18 cellular contexts compared by ENCODE assay signal in genomic region chr18:55737781-55738468, GRCh38.
DNase-seq lines count a peak whose midpoint lies in the region; ATAC-seq and TF ChIP-seq lines count a peak whose summit lies in the region.
"Had no signal": no experiment of that assay in that cellular context is flagged by ENCODE, and none has a peak within 500 bp of the region (broad histone marks: within the 10 kb centered on the region; RNA-seq: fewer than 3 reads in every experiment).

No MANE protein-coding gene starts in this region.

- no peaks in the 10 kb centered on the region for H3K27me3 Mint-ChIP-seq in activated CD8-positive, alpha-beta T cell treated with anti-CD3 and anti-CD28 coated beads, Interleukin-2, amount 10 ng/mL, durations not matched to agents 7 days and 5 days (ENCODE audit: low read depth)
- H3K27me3 Mint-ChIP-seq: CD4-positive, CD25-positive, alpha-beta regulatory T cell had no signal

- H3K27ac ChIP-seq in IMR-90 (ENCODE audit: insufficient read depth, low read length), result no peak overlapping the region
- H3K27ac ChIP-seq in neuronal stem cell (replicated peaks; ENCODE audit: low read length), result no peak overlapping the region
- H3K27ac ChIP-seq in aorta (ENCODE audit: low read depth in 1 of 2, low read length in 2 of 2), result no peak overlapping the region
- H3K27ac ChIP-seq: GM23248, KMS-11 had no signal

- H4K8ac ChIP-seq in IMR-90 (ENCODE audit: low read depth in 2 of 2, low read length in 2 of 2) (no peak overlapping the region), neuronal stem cell (ENCODE audit: low read depth, low read length) (no peak overlapping the region)

- no peaks in the 10 kb centered on the region for H3K36me3 Mint-ChIP-seq in activated CD8-positive, alpha-beta T cell treated with anti-CD3 and anti-CD28 coated beads, Interleukin-2, amount 10 ng/mL, durations not matched to agents 7 days and 5 days (ENCODE audit: low read depth)
- H3K36me3 Mint-ChIP-seq: CD4-positive, CD25-positive, alpha-beta regulatory T cell; CD8-positive, alpha-beta memory T cell had no signal

- H3K23ac ChIP-seq in IMR-90 (ENCODE audit: low read depth, low read length) (no peak overlapping the region), neuronal stem cell (ENCODE audit: low read depth, low read length, poor library complexity) (no peak overlapping the region)

- no peaks in the 10 kb centered on the region for H3K9me3 Mint-ChIP-seq in activated CD8-positive, alpha-beta T cell treated with anti-CD3 and anti-CD28 coated beads, Interleukin-2, amount 10 ng/mL, durations not matched to agents 7 days and 5 days (ENCODE audit: insufficient read depth)

- no peaks in the 10 kb centered on the region for H3K4me1 Mint-ChIP-seq in activated CD8-positive, alpha-beta T cell treated with anti-CD3 and anti-CD28 coated beads, Interleukin-2, amount 10 ng/mL, durations not matched to agents 7 days and 5 days (ENCODE audit: low read depth)
- H3K4me1 Mint-ChIP-seq: CD4-positive, CD25-positive, alpha-beta regulatory T cell; CD8-positive, alpha-beta memory T cell had no signal

- H3K4ac ChIP-seq in IMR-90 (ENCODE audit: low read depth, low read length), result no peak overlapping the region
- no peak overlapping the region for H3K4ac ChIP-seq in neuronal stem cell (ENCODE audit: low read length)

- no peak overlapping the region for H3K56ac ChIP-seq in IMR-90 (ENCODE audit: extremely low read depth, insufficient read depth, low read length)

- CTCF ChIA-PET in IMR-90 (lab: Yijun Ruan, JAX), result no interaction called here
- CTCF ChIA-PET in activated CD8-positive, alpha-beta T cell treated with anti-CD3 and anti-CD28 coated beads, Interleukin-2, amount 10 ng/mL, durations not matched to agents 7 days and 5 days (lab: Charles Lee), result no interaction called here

- no peak overlapping the region for H2AK9ac ChIP-seq in IMR-90 (replicated peaks; ENCODE audit: low read depth, low read length, poor library complexity)

- H3K9me3 ChIP-seq in IMR-90 (ENCODE audit: control insufficient read depth, insufficient read depth, low read length) (no peaks in the 10 kb centered on the region), neuronal stem cell (replicated peaks in 1 of 2; ENCODE audit: control insufficient read depth in 2 of 2, insufficient read depth in 1 of 2, low read depth in 1 of 2, low read length in 2 of 2) (no peaks in the 10 kb centered on the region), aorta (ENCODE audit: control insufficient read depth, low read length) (peaks cover 4% of the 10 kb centered on the region)
- H3K9me3 ChIP-seq: BE2C, HAP-1 had no signal

- dilution Hi-C loops in IMR-90 (cut with HindIII; ENCODE audit: low sequenced_read_pairs, unreplicated experiment), result no loop called here

- H3K14ac ChIP-seq in IMR-90 (replicated peaks; ENCODE audit: low read depth, low read length) (no peak overlapping the region), neuronal stem cell (ENCODE audit: low read length) (no peak overlapping the region)

- no peak overlapping the region for H3K4me2 ChIP-seq in IMR-90 (ENCODE audit: low read depth, low read length)
- no peak overlapping the region for H3K4me2 ChIP-seq in neuronal stem cell (ENCODE audit: insufficient read depth, low read length, poor library complexity, severe bottlenecking)
- H3K4me2 ChIP-seq: KMS-11 had no signal

- TF ChIP-seq POLR2A in IMR-90 (IDR thresholded peaks at IDR 0.05; ENCODE audit: low read depth, low read length) (no peak), erythroblast (IDR thresholded peaks at IDR 0.05; ENCODE audit: low read length) (no peak)

- H2BK120ac ChIP-seq in IMR-90 (ENCODE audit: low read depth, low read length), result no peak overlapping the region
- no peak overlapping the region for H2BK120ac ChIP-seq in neuronal stem cell (ENCODE audit: low read depth, low read length)

- H2BK15ac ChIP-seq in IMR-90 (ENCODE audit: low read depth, low read length) (0 out of 3 replicates have a peak overlapping the region, but pooled peaks have one; percentile 52), neuronal stem cell (ENCODE audit: low read length) (no peak overlapping the region)

- no peak overlapping the region for H2BK12ac ChIP-seq in neuronal stem cell (ENCODE audit: low read length)

- WGBS in IMR-90 (ENCODE audit: extremely low coverage in 2 of 2, insufficient read length in 1 of 2), 2 experiments, result no CpG with 5 or more reads among the region's 1 CpG
- no CpG with 5 or more reads among the region's 1 CpG for WGBS in neuronal stem cell (ENCODE audit: extremely low coverage in 2 of 2, insufficient read length in 2 of 2, insufficient replicate concordance in 1 of 2), 2 donors
- WGBS in aorta, 2 donors, result 98 to 100% methylated on average over 1 of the region's 1 CpG

- peaks cover under 1% of the 10 kb centered on the region for H3K4me1 ChIP-seq in IMR-90 (ENCODE audit: control insufficient read depth, insufficient read depth, low read length)
- no peaks in the 10 kb centered on the region for H3K4me1 ChIP-seq in neuronal stem cell (ENCODE audit: control insufficient read depth in 2 of 2, insufficient read depth in 1 of 2, low read depth in 1 of 2, low read length in 2 of 2)
- no peaks in the 10 kb centered on the region for H3K4me1 ChIP-seq in aorta (ENCODE audit: control insufficient read depth in 1 of 2, insufficient read depth in 2 of 2, low read length in 2 of 2)
- H3K4me1 ChIP-seq: BE2C, HAP-1 had no signal

- no peak overlapping the region for H3K4me3 ChIP-seq in IMR-90 (ENCODE audit: insufficient read depth, low read depth, low read length)
- no peak overlapping the region for H3K4me3 ChIP-seq in neuronal stem cell (ENCODE audit: low read length in 2 of 2)
- no peak overlapping the region for H3K4me3 ChIP-seq in aorta (ENCODE audit: low read length in 2 of 2)
- H3K4me3 ChIP-seq: GM23248, HAP-1 had no signal

- in situ Hi-C loops in IMR-90 (cut with MboI; ENCODE audit: low sequenced_read_pairs), result no loop called here

- no peaks in the 10 kb centered on the region for H3K79me1 ChIP-seq in IMR-90 (ENCODE audit: low read depth in 1 of 2, low read length in 2 of 2)
- H3K79me1 ChIP-seq in neuronal stem cell (ENCODE audit: low read depth, low read length), result no peaks in the 10 kb centered on the region

- no TSS peak for BruUV-seq in IMR-90 (replicated peaks; lab: Mats Ljungman, UMichigan)

- H4K91ac ChIP-seq in IMR-90 (ENCODE audit: insufficient read depth, low read depth, low read length), result no peak overlapping the region
- H4K91ac ChIP-seq in neuronal stem cell (ENCODE audit: low read depth, low read length, poor library complexity), result no peak overlapping the region

- H2BK5ac ChIP-seq in IMR-90 (ENCODE audit: low read depth, low read length, poor library complexity, severe bottlenecking) (no peak overlapping the region), neuronal stem cell (ENCODE audit: low read length) (no peak overlapping the region)

- H3K27me3 ChIP-seq in IMR-90 (ENCODE audit: control insufficient read depth, insufficient read depth, low read length) (no peaks in the 10 kb centered on the region), neuronal stem cell (ENCODE audit: control insufficient read depth in 3 of 3, insufficient read depth in 3 of 3, low read depth in 1 of 3, low read length in 3 of 3) (no peaks in the 10 kb centered on the region), aorta (ENCODE audit: control insufficient read depth in 1 of 2, insufficient read depth in 2 of 2, low read length in 1 of 2) (no peaks in the 10 kb centered on the region)
- H3K27me3 ChIP-seq: BE2C had no signal

- H2AFZ ChIP-seq in IMR-90 (replicated peaks; ENCODE audit: low read length, poor library complexity) (no peak overlapping the region), neuronal stem cell (ENCODE audit: low read length) (peak overlapping the region; percentile 17)
- H2AFZ ChIP-seq: GM23248 had no signal

- DNase-seq in IMR-90 (no peak), OCI-M1 (lab: John Stamatoyannopoulos, UW) (peak; percentile 69), erythroblast (lab: John Stamatoyannopoulos, UW) (peak; percentile 49 to 67), neuronal stem cell (ENCODE audit: low spot score) (no peak), activated gamma-delta T cell (lab: John Stamatoyannopoulos, UW) (no peak), aorta (no peak)
- no peak for DNase-seq in activated CD8-positive, alpha-beta T cell treated with anti-CD3 and anti-CD28 coated beads, Interleukin-2, amount 10 ng/mL, durations not matched to agents 7 days and 5 days
- DNase-seq: ACHN; BE2C; C1 segment of cervical spinal cord; CD4-positive, CD25-positive, alpha-beta regulatory T cell; CD8-positive, alpha-beta memory T cell; COR-L47; DMS 273 treated with DMSO at 0.1 percent for 48 hours; GM23248 had no signal

- no peak overlapping the region for H2BK20ac ChIP-seq in IMR-90 (ENCODE audit: low read depth, low read length)

- H3K36me3 ChIP-seq in IMR-90 (ENCODE audit: control insufficient read depth, insufficient read depth, low read length) (no peaks in the 10 kb centered on the region), neuronal stem cell (replicated peaks in 1 of 2; ENCODE audit: control insufficient read depth in 2 of 2, insufficient read depth in 2 of 2, low read length in 2 of 2) (no peaks in the 10 kb centered on the region), aorta (ENCODE audit: control insufficient read depth in 1 of 2, insufficient read depth in 2 of 2, low read length in 1 of 2) (no peaks in the 10 kb centered on the region)
- H3K36me3 ChIP-seq: BE2C, HAP-1 had no signal

- TF ChIP-seq RAD21 in IMR-90 (IDR thresholded peaks at IDR 0.05; ENCODE audit: low read length), result no peak

- ATAC-seq in IMR-90 (ENCODE audit: low read depth), result no peak
- no peak for ATAC-seq in HG02798 (IDR thresholded peaks at IDR 0.05; ENCODE audit: poor library complexity, unreplicated experiment)
- ATAC-seq in aorta (ENCODE audit: low FRiP score), result no peak
- no peak for ATAC-seq in activated CD8-positive, alpha-beta T cell treated with anti-CD3 and anti-CD28 coated beads, Interleukin-2, amount 10 ng/mL, durations not matched to agents 7 days and 5 days

- H3K4me3 Mint-ChIP-seq in activated CD8-positive, alpha-beta T cell treated with anti-CD3 and anti-CD28 coated beads, Interleukin-2, amount 10 ng/mL, durations not matched to agents 7 days and 5 days, result no peak overlapping the region
- H3K4me3 Mint-ChIP-seq: CD4-positive, CD25-positive, alpha-beta regulatory T cell; CD8-positive, alpha-beta memory T cell had no signal

- POLR2A ChIA-PET in IMR-90 (lab: Charles Lee; ENCODE audit: unreplicated experiment), result no interaction called here
- POLR2A ChIA-PET in activated CD8-positive, alpha-beta T cell treated with anti-CD3 and anti-CD28 coated beads, Interleukin-2, amount 10 ng/mL, durations not matched to agents 7 days and 5 days (lab: Charles Lee), result no interaction called here

- H2AK5ac ChIP-seq in IMR-90 (ENCODE audit: low read depth, low read length) (no peak overlapping the region), neuronal stem cell (ENCODE audit: low read depth, low read length) (no peak overlapping the region)

- peaks cover under 1% of the 10 kb centered on the region; the same call in 1 of the 2 replicates for H3K9me1 ChIP-seq in IMR-90 (ENCODE audit: insufficient read depth, low read length)

- no peak for TF ChIP-seq CTCF in IMR-90 (conservative IDR thresholded peaks at IDR 0.05; ENCODE audit: low read depth, low read length)

- no peak overlapping the region for H4K5ac ChIP-seq in IMR-90 (ENCODE audit: low read depth, low read length)

- no peaks in the 10 kb centered on the region for H4K20me1 ChIP-seq in IMR-90 (ENCODE audit: insufficient read depth, low read length)

- H3K27ac Mint-ChIP-seq in activated CD8-positive, alpha-beta T cell treated with anti-CD3 and anti-CD28 coated beads, Interleukin-2, amount 10 ng/mL, durations not matched to agents 7 days and 5 days, result no peak overlapping the region
- H3K27ac Mint-ChIP-seq: CD4-positive, CD25-positive, alpha-beta regulatory T cell had no signal

- intact Hi-C loops in IMR-90 (cut with micrococcal nuclease) (no loop called here), aorta (cut with DNase I) (no loop called here)

- H3K9ac ChIP-seq in IMR-90 (ENCODE audit: low read depth, low read length) (no peak overlapping the region), neuronal stem cell (ENCODE audit: low read depth, low read length, poor library complexity) (no peak overlapping the region)
- H3K9ac ChIP-seq: GM23248, KMS-11 had no signal

- H3K18ac ChIP-seq in IMR-90 (ENCODE audit: low read depth, low read length) (no peak overlapping the region), neuronal stem cell (ENCODE audit: low read length) (no peak overlapping the region)

Comparison
In these comparisons a context has a peak if more than half of its experiments do, and no peak if none do; other contexts are left out.
1. DNase-seq: peak in OCI-M1 (single experiment) and erythroblast (2 of 2); none in IMR-90 (single experiment), neuronal stem cell (single experiment), activated gamma-delta T cell (single experiment), aorta (0 of 2) and activated CD8-positive, alpha-beta T cell treated with anti-CD3 and anti-CD28 coated beads, Interleukin-2, amount 10 ng/mL, durations not matched to agents 7 days and 5 days (single experiment).